ENCODE assay signal across 9 cellular contexts in the genomic region with DNA sequence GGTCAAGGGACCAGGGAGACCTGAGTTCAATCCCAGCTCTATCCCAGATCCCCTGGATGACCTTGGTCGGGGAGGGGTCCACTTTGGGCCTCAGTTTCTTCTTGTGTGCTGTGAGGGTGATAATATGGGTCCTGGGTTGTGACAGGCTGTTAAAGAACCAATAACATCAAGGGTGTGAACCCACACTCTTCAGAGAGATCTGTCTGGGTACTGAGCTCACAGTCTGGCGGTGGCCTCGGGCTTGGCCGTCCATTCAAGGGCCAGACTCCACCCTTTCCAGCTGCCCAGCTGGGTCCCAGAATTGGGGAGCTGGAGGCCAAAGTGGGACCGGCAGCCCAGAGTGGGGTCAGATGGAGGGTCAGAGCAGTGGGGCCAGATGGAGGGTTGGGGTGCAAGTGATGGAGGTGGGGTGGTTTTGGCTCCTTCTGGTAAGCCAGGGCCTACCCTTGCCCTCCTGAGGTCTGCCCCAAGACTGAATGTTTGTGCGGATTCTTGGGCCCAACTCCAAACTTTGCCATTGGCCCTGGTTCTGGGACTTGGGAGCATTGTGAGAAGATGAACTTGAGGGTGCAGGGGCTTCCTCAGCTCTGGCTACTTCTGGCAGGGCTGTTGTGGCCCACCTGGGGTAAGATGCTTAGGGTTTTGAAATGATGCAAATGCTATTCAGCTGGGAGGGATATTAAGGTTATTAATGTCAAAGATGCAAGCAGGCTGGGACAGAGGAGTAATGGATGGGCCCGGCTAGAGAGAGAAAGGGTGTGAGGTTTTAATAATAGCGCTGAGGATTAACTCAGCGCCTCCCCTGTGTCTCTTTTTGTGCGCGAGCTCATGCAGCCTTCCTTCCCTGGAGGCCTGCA. TPM values are rescaled to one million over a fixed set of nuclear protein-coding genes. Genes with fewer than 3 reads are reported as not detected.
A peak's percentile ranks its signal among the peaks of the same experiment; 100 is the strongest.
DNase-seq lines count a peak whose midpoint lies in the region; ATAC-seq and TF ChIP-seq lines count a peak whose summit lies in the region.
"Had no signal": no experiment of that assay in that cellular context is flagged by ENCODE, and none has a peak within 500 bp of the region (broad histone marks: within the 10 kb centered on the region; RNA-seq: fewer than 3 reads in every experiment).

No MANE protein-coding gene starts in this region.

- peak overlapping the region in 1 of 7 donors; percentile 62 for H3K27ac Mint-ChIP-seq in CD4-positive, alpha-beta memory T cell
- H3K27ac Mint-ChIP-seq in progenitor cell of endocrine pancreas, result no peak overlapping the region

- intact Hi-C loops in CD4-positive, alpha-beta memory T cell (cut with micrococcal nuclease), result no loop called here
- intact Hi-C loops in heart left ventricle (cut with DNase I), result loop anchor here in 8 of 10 donors (5.0 to 10.0 kb wide), 5 partner anchors 42 to 92 kb away; no protein-coding TSS in a partner anchor

- no peaks in the 10 kb centered on the region for H3K9me3 Mint-ChIP-seq in CD4-positive, alpha-beta memory T cell
- no peaks in the 10 kb centered on the region for H3K9me3 Mint-ChIP-seq in progenitor cell of endocrine pancreas (ENCODE audit: low read depth)

- 69 to 79% (median 71%) methylated on average over 11 of the region's 11 CpGs for WGBS in heart left ventricle, 4 donors

- no peak for TF ChIP-seq CTCF in VCaP (conservative IDR thresholded peaks at IDR 0.05)
- TF ChIP-seq CTCF in heart left ventricle (IDR thresholded peaks at IDR 0.05), result no peak
- TF ChIP-seq CTCF in progenitor cell of endocrine pancreas (IDR thresholded peaks at IDR 0.05; ENCODE audit: unreplicated experiment), result no peak

- DNase-seq in CD4-positive, alpha-beta memory T cell, result no peak
- peak in 2 of 5 donors; percentile 58 to 67 for DNase-seq in heart left ventricle
- DNase-seq in progenitor cell of endocrine pancreas (ENCODE audit: low spot score, unreplicated experiment), result no peak
- no peak for DNase-seq in T-helper 9 cell
- DNase-seq: activated naive CD4-positive, alpha-beta T cell treated with Interleukin-2 at 50 U/mL for 16 hours had no signal

- CTCF ChIA-PET in CD4-positive, alpha-beta memory T cell (lab: Charles Lee; ENCODE audit: partially characterized antibody), result interaction anchor here (1.2 kb wide), 2 partner anchors 10 to 20 kb away, joined by 3 read pairs; no protein-coding TSS in a partner anchor

- H3K36me3 ChIP-seq in CD4-positive, alpha-beta memory T cell (ENCODE audit: insufficient read depth, low read length), result no peaks in the 10 kb centered on the region
- no peaks in the 10 kb centered on the region for H3K36me3 ChIP-seq in heart left ventricle

- peaks cover 17% of the 10 kb centered on the region for H3K27me3 ChIP-seq in CD4-positive, alpha-beta memory T cell (ENCODE audit: insufficient read depth, low read length)
- H3K27me3 ChIP-seq in heart left ventricle, result peaks cover 0 to 25% (median 0%) of the 10 kb centered on the region in 9 donors

- no peak overlapping the region for H3K4me3 ChIP-seq in CD4-positive, alpha-beta memory T cell (ENCODE audit: low read length in 2 of 2)
- peak overlapping the region in 10 of 12 donors; percentile 52 to 93 (median 74) for H3K4me3 ChIP-seq in heart left ventricle

- peaks cover 11% of the 10 kb centered on the region for H3K4me1 ChIP-seq in CD4-positive, alpha-beta memory T cell (ENCODE audit: insufficient read depth, low read length)
- H3K4me1 ChIP-seq in heart left ventricle, result peaks cover 2 to 51% (median 30%) of the 10 kb centered on the region in 12 donors

- ATAC-seq in heart left ventricle (peak in 3 of 4 donors; percentile 21 to 46 (median 39)), GM21423 (IDR thresholded peaks at IDR 0.05; ENCODE audit: unreplicated experiment) (no peak), GM21526 (IDR thresholded peaks at IDR 0.05; ENCODE audit: low FRiP score, unreplicated experiment) (no peak), GM19467 (IDR thresholded peaks at IDR 0.05; ENCODE audit: unreplicated experiment) (no peak)

- TF ChIP-seq POLR2A in heart left ventricle (IDR thresholded peaks at IDR 0.05), result no peak

- peaks cover 24 to 33% of the 10 kb centered on the region in 2 donors for H3K27me3 Mint-ChIP-seq in CD4-positive, alpha-beta memory T cell
- peaks cover 65% of the 10 kb centered on the region for H3K27me3 Mint-ChIP-seq in progenitor cell of endocrine pancreas

- peak overlapping the region; percentile 45 to 79 (median 58) for H3K4me3 Mint-ChIP-seq in CD4-positive, alpha-beta memory T cell
- H3K4me3 Mint-ChIP-seq in progenitor cell of endocrine pancreas (ENCODE audit: low read depth), result peak overlapping the region; percentile 62

- H3K36me3 Mint-ChIP-seq in CD4-positive, alpha-beta memory T cell, result peaks cover 0 to 5% of the 10 kb centered on the region in 2 donors
- H3K36me3 Mint-ChIP-seq in progenitor cell of endocrine pancreas (ENCODE audit: insufficient read depth), result no peaks in the 10 kb centered on the region

- H3K27ac ChIP-seq in CD4-positive, alpha-beta memory T cell (ENCODE audit: low read depth, low read length), result no peak overlapping the region
- peak overlapping the region; percentile 87; the same call in 1 of the 2 replicates for H3K27ac ChIP-seq in VCaP
- peak overlapping the region in 10 of 12 donors; percentile 55 to 93 (median 78) for H3K27ac ChIP-seq in heart left ventricle

- POLR2A ChIA-PET in CD4-positive, alpha-beta memory T cell (lab: Charles Lee; ENCODE audit: partially characterized antibody), result no interaction called here

- no peaks in the 10 kb centered on the region for H3K9me3 ChIP-seq in CD4-positive, alpha-beta memory T cell (ENCODE audit: control insufficient read depth in 1 of 2, low read length in 2 of 2)
- H3K9me3 ChIP-seq in heart left ventricle, result no peaks in the 10 kb centered on the region

- H3K4me1 Mint-ChIP-seq in CD4-positive, alpha-beta memory T cell, result peaks cover 6 to 18% (median 13%) of the 10 kb centered on the region in 4 donors
- H3K4me1 Mint-ChIP-seq in progenitor cell of endocrine pancreas (ENCODE audit: low read depth), result peaks cover 4% of the 10 kb centered on the region

RNA-seq across cellular contexts. Expression of gene CORO2B, which starts 1.5 kb away (rescaled TPM):
- not detected for total RNA-seq in CD4-positive, alpha-beta memory T cell
- not detected for polyA plus RNA-seq in CD4-positive, alpha-beta memory T cell
- total RNA-seq in heart left ventricle (1 to 10 TPM; 3.0 to 9.1 (median 5.0) TPM), progenitor cell of endocrine pancreas (1.5 and 2.0 TPM in 2 replicates)
- 1 to 10 TPM; 3.3 to 7.2 TPM for polyA plus RNA-seq in heart left ventricle

Comparison
In these comparisons a context has a peak if more than half of its experiments do, and no peak if none do; other contexts are left out.
1. H3K4me3 ChIP-seq: peak in heart left ventricle (10 of 12); none in CD4-positive, alpha-beta memory T cell (0 of 2).
2. ATAC-seq: peak in heart left ventricle (3 of 4); none in GM21423 (single experiment), GM21526 (single experiment) and GM19467 (single experiment).